ENCODE assay signal across 8 cellular contexts in the genomic region with DNA sequence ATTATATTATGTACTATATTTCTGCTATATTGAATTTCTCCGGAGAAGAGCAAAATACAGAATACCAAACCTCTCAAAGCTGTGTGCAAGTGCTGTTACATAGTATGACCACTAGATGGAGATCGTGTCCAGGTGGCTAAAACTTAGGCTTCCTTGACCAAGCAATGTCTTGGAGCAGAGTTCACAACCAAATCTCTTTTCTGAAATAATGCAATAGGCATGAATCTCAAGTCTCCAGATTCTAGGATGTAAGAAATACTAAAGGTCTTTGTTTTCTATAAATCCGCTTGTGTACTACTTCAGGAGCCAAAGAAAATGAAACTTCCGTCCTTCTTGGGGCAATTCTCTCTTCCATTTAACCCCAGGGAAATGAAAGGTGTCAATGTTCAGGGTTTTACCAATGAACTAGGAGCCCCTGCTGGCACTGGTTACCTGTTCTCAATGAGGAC.
A peak's percentile ranks its signal among the peaks of the same experiment; 100 is the strongest.
DNase-seq lines count a peak whose midpoint lies in the region; ATAC-seq and FAIRE-seq lines count a peak whose summit lies in the region.

No MANE protein-coding gene starts in this region.

- peak; percentile 74 for ATAC-seq in GM21786 (IDR thresholded peaks at IDR 0.05; ENCODE audit: unreplicated experiment)

- DNase-seq in DMS53 (lab: John Stamatoyannopoulos, UW), result peak; percentile 64
- DNase-seq in NCI-H146 treated with DMSO at 0.1 percent for 48 hours (lab: John Stamatoyannopoulos, UW; ENCODE audit: unreplicated experiment), result peak; percentile 69
- DNase-seq in glomerular visceral epithelial cell (ENCODE audit: extremely low spot score), result peak; percentile 66
- DNase-seq in pons (ENCODE audit: low spot score), result peak; percentile 84
- DNase-seq in GM19240 (ENCODE audit: insufficient read length, low spot score), result no peak
- no peak for DNase-seq in stimulated activated CD4-positive, alpha-beta T cell treated with anti-CD3 and anti-CD28 coated beads, Interleukin-4, amount 100 ng/mL, for 4 hours

- peak; percentile 64 for FAIRE-seq in TTC549 (lab: Jason Lieb, UNC)

Comparison
In these comparisons a context has a peak if more than half of its experiments do, and no peak if none do; other contexts are left out.
1. DNase-seq: peak in DMS53 (single experiment), NCI-H146 treated with DMSO at 0.1 percent for 48 hours (single experiment), glomerular visceral epithelial cell (single experiment) and pons (single experiment); none in GM19240 (single experiment) and stimulated activated CD4-positive, alpha-beta T cell treated with anti-CD3 and anti-CD28 coated beads, Interleukin-4, amount 100 ng/mL, for 4 hours (0 of 2).